Comparison of ENCODE assay signal across 8 cellular contexts in the genomic region with DNA sequence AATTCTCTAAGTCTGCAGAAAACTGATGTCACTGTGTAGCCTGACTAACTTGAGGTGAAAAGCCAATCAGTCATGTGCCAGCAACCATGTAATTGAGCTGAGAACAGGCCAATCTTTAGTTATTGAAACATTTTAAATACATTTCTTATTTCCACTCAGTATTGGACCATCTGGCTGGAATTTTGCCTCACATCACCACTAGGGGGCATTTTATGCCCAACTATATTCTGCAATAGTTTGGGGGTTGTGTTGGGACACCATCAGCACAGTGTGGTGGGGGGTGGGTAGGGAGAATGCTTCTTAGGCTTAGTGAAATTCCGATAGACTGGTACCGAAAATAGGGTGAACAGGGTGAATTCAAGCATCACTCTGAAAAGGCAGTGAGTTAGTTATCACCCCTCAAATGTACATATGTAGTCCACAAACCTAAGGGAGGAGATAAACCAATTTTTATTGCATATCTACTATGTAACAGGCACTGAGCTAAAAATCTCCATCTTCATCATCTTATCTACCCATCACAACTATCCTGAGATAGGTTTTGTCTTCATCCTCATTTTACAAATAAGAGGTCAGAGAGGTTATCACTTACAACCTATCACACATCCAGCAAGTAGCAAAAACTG. TPM values are rescaled to one million over a fixed set of nuclear protein-coding genes. Genes with fewer than 3 reads are reported as not detected.
DNase-seq lines count a peak whose midpoint lies in the region; ATAC-seq and TF ChIP-seq lines count a peak whose summit lies in the region.
"Had no signal": no experiment of that assay in that cellular context is flagged by ENCODE, and none has a peak within 500 bp of the region (broad histone marks: within the 10 kb centered on the region; RNA-seq: fewer than 3 reads in every experiment).

No MANE protein-coding gene starts in this region.

- intact Hi-C loops in activated CD8-positive, alpha-beta T cell treated with anti-CD3 and anti-CD28 coated beads for 36 hours (cut with micrococcal nuclease), result no loop called here
- intact Hi-C loops in aorta (cut with DNase I), result no loop called here

- no peaks in the 10 kb centered on the region for H3K36me3 ChIP-seq in aorta (ENCODE audit: control insufficient read depth in 1 of 2, insufficient read depth in 2 of 2, low read length in 1 of 2)

- CTCF ChIA-PET in activated CD8-positive, alpha-beta T cell treated with anti-CD3 and anti-CD28 coated beads for 36 hours (lab: Charles Lee), result interaction anchor here (0.8 to 1.7 kb wide), 4 partner anchors 11 to 355 kb away, joined by 3 to 6 read pairs (median 3); no protein-coding TSS in a partner anchor

- H3K27ac Mint-ChIP-seq in activated CD8-positive, alpha-beta T cell treated with anti-CD3 and anti-CD28 coated beads for 36 hours, result no peak overlapping the region
- H3K27ac Mint-ChIP-seq: naive thymus-derived CD8-positive, alpha-beta T cell had no signal

- no peak overlapping the region for H3K27ac ChIP-seq in HL-60 (replicated peaks)
- no peak overlapping the region for H3K27ac ChIP-seq in aorta (ENCODE audit: low read depth in 1 of 2, low read length in 2 of 2)

- no peak overlapping the region for H3K4me3 Mint-ChIP-seq in activated CD8-positive, alpha-beta T cell treated with anti-CD3 and anti-CD28 coated beads for 36 hours
- H3K4me3 Mint-ChIP-seq: naive thymus-derived CD8-positive, alpha-beta T cell had no signal

- WGBS in aorta, 2 donors, result 39 to 52% methylated on average over 2 of the region's 2 CpGs

- peaks cover 1% of the 10 kb centered on the region for H3K27me3 Mint-ChIP-seq in activated CD8-positive, alpha-beta T cell treated with anti-CD3 and anti-CD28 coated beads for 36 hours

- no peaks in the 10 kb centered on the region for H3K4me1 Mint-ChIP-seq in activated CD8-positive, alpha-beta T cell treated with anti-CD3 and anti-CD28 coated beads for 36 hours (ENCODE audit: low read depth)
- H3K4me1 Mint-ChIP-seq: naive thymus-derived CD8-positive, alpha-beta T cell had no signal

- no peaks in the 10 kb centered on the region for H3K36me3 Mint-ChIP-seq in activated CD8-positive, alpha-beta T cell treated with anti-CD3 and anti-CD28 coated beads for 36 hours (ENCODE audit: low read depth)
- H3K36me3 Mint-ChIP-seq: naive thymus-derived CD8-positive, alpha-beta T cell had no signal

- peak; percentile 46 for TF ChIP-seq CTCF in HL-60 (IDR thresholded peaks at IDR 0.05; ENCODE audit: insufficient read depth, low read length)
- peak; percentile 73 for TF ChIP-seq CTCF in activated CD8-positive, alpha-beta T cell treated with anti-CD3 and anti-CD28 coated beads for 36 hours (IDR thresholded peaks at IDR 0.05)

- H3K9me3 Mint-ChIP-seq in activated CD8-positive, alpha-beta T cell treated with anti-CD3 and anti-CD28 coated beads for 36 hours, result no peaks in the 10 kb centered on the region
- H3K9me3 Mint-ChIP-seq: naive thymus-derived CD8-positive, alpha-beta T cell had no signal

- no peaks in the 10 kb centered on the region for H3K4me1 ChIP-seq in aorta (ENCODE audit: control insufficient read depth in 1 of 2, insufficient read depth in 2 of 2, low read length in 2 of 2)

- H3K4me3 ChIP-seq in HL-60 (replicated peaks; ENCODE audit: insufficient read depth, low read length), result no peak overlapping the region
- no peak overlapping the region for H3K4me3 ChIP-seq in aorta (ENCODE audit: low read length in 2 of 2)

- POLR2A ChIA-PET in activated CD8-positive, alpha-beta T cell treated with anti-CD3 and anti-CD28 coated beads for 36 hours (lab: Charles Lee), result no interaction called here

- H3K27me3 ChIP-seq in HL-60 (ENCODE audit: insufficient read depth, poor library complexity, severe bottlenecking) (no peaks in the 10 kb centered on the region), aorta (ENCODE audit: control insufficient read depth in 1 of 2, insufficient read depth in 2 of 2, low read length in 1 of 2) (no peaks in the 10 kb centered on the region)

- ATAC-seq in GM19395 (IDR thresholded peaks at IDR 0.05; ENCODE audit: unreplicated experiment), result peak; percentile 88
- ATAC-seq in activated CD8-positive, alpha-beta T cell treated with anti-CD3 and anti-CD28 coated beads for 36 hours, result peak; percentile 39
- peak; percentile 32 for ATAC-seq in left lobe of liver
- no peak for ATAC-seq in aorta (ENCODE audit: low FRiP score)
- ATAC-seq: naive thymus-derived CD8-positive, alpha-beta T cell had no signal

- DNase-seq in EL, result peak; percentile 11
- DNase-seq in HL-60 (ENCODE audit: low read depth in 1 of 2, low spot score in 1 of 2), result peak in 1 of 2 experiments; percentile 1
- peak; percentile 34 for DNase-seq in activated CD8-positive, alpha-beta T cell treated with anti-CD3 and anti-CD28 coated beads for 36 hours
- no peak for DNase-seq in left lobe of liver (ENCODE audit: low spot score)
- no peak for DNase-seq in NCI-H2227 (lab: John Stamatoyannopoulos, UW; ENCODE audit: unreplicated experiment)
- no peak for DNase-seq in aorta

- H3K9me3 ChIP-seq in aorta (ENCODE audit: control insufficient read depth, low read length), result peaks cover 1% of the 10 kb centered on the region

RNA-seq across cellular contexts. Expression of a gene that starts 17.8 kb away (rescaled TPM):
- not detected for total RNA-seq in activated CD8-positive, alpha-beta T cell treated with anti-CD3 and anti-CD28 coated beads for 36 hours
- not detected for total RNA-seq in left lobe of liver
- total RNA-seq in aorta, result not detected
- not detected for polyA plus RNA-seq in aorta
- total RNA-seq: naive thymus-derived CD8-positive, alpha-beta T cell had no signal
- polyA plus RNA-seq: naive thymus-derived CD8-positive, alpha-beta T cell had no signal

Comparison
In these comparisons a context has a peak if more than half of its experiments do, and no peak if none do; other contexts are left out.
1. DNase-seq: peak in EL (single experiment) and activated CD8-positive, alpha-beta T cell treated with anti-CD3 and anti-CD28 coated beads for 36 hours (single experiment); none in left lobe of liver (single experiment), NCI-H2227 (single experiment) and aorta (0 of 2).